Comparison of ENCODE assay signal across 8 cellular contexts in genomic region chr3:190586631-190587000, GRCh38.
DNase-seq lines count a peak whose midpoint lies in the region; TF ChIP-seq lines count a peak whose summit lies in the region.

No MANE protein-coding gene starts in this region.

- H3K4me1 Mint-ChIP-seq in CD8-positive, alpha-beta memory T cell = peaks cover 19 to 22% (median 20%) of the 10 kb centered on the region in 3 donors
- peaks cover 20% of the 10 kb centered on the region for H3K4me1 Mint-ChIP-seq in mesothelial cell of epicardium

- no peak overlapping the region for H3K27ac ChIP-seq in CD8-positive, alpha-beta memory T cell (ENCODE audit: low read depth, low read length)
- H3K27ac ChIP-seq in Karpas-422 (ENCODE audit: low read length) = no peak overlapping the region

- no peaks in the 10 kb centered on the region for H3K9me3 Mint-ChIP-seq in CD8-positive, alpha-beta memory T cell
- H3K9me3 Mint-ChIP-seq in mesothelial cell of epicardium = no peaks in the 10 kb centered on the region

- H3K4me2 ChIP-seq in Karpas-422 (ENCODE audit: low read depth, low read length, poor library complexity, severe bottlenecking) = no peak overlapping the region

- no peak overlapping the region for H3K9ac ChIP-seq in Karpas-422 (ENCODE audit: low read length)

- no peak overlapping the region for H3K4me3 ChIP-seq in CD8-positive, alpha-beta memory T cell (ENCODE audit: low read length)
- no peak overlapping the region for H3K4me3 ChIP-seq in Karpas-422 (ENCODE audit: low read length)

- POLR2A ChIA-PET in CD8-positive, alpha-beta memory T cell (lab: Charles Lee) = no interaction called here

- no peaks in the 10 kb centered on the region for H4K20me1 ChIP-seq in Karpas-422 (ENCODE audit: insufficient read depth, low read depth, low read length)

- no peaks in the 10 kb centered on the region for H3K27me3 ChIP-seq in CD8-positive, alpha-beta memory T cell (ENCODE audit: insufficient read depth, low read length, poor library complexity, severe bottlenecking)
- H3K27me3 ChIP-seq in Karpas-422 (ENCODE audit: low read length) = no peaks in the 10 kb centered on the region

- no peaks in the 10 kb centered on the region for H3K36me3 ChIP-seq in CD8-positive, alpha-beta memory T cell (ENCODE audit: insufficient read depth, low read length)
- no peaks in the 10 kb centered on the region for H3K36me3 ChIP-seq in Karpas-422 (ENCODE audit: insufficient read depth, low read length)

- TF ChIP-seq CTCF in GM20000 (IDR thresholded peaks at IDR 0.05; ENCODE audit: extremely low read depth, missing control alignments) (no peak), mesothelial cell of epicardium (IDR thresholded peaks at IDR 0.05; ENCODE audit: unreplicated experiment) (no peak)

- no peak overlapping the region for H2AFZ ChIP-seq in Karpas-422 (ENCODE audit: low read length)

- H3K27ac Mint-ChIP-seq in CD8-positive, alpha-beta memory T cell = peak overlapping the region in 7 of 8 donors; percentile 14 to 70 (median 30)
- peak overlapping the region; percentile 9 for H3K27ac Mint-ChIP-seq in mesothelial cell of epicardium

- H3K79me2 ChIP-seq in Karpas-422 (ENCODE audit: low read length) = no peaks in the 10 kb centered on the region

- peaks cover 0 to 4% (median 3%) of the 10 kb centered on the region in 3 donors for H3K36me3 Mint-ChIP-seq in CD8-positive, alpha-beta memory T cell
- H3K36me3 Mint-ChIP-seq in mesothelial cell of epicardium = no peaks in the 10 kb centered on the region

- H3K27me3 Mint-ChIP-seq in CD8-positive, alpha-beta memory T cell = no peaks in the 10 kb centered on the region
- H3K27me3 Mint-ChIP-seq in mesothelial cell of epicardium (ENCODE audit: low read depth) = no peaks in the 10 kb centered on the region

- peak in 2 of 5 donors; percentile 0 to 2 for DNase-seq in CD8-positive, alpha-beta memory T cell
- DNase-seq in GM20000 (ENCODE audit: low spot score) (peak; percentile 17), HT-29 (ENCODE audit: low spot score) (peak; percentile 26), mesothelial cell of epicardium (ENCODE audit: low spot score in 2 of 2, unreplicated experiment in 2 of 2) (no peak), SIG-M5 treated with dmso at 0.1 percent for 504 hours (lab: John Stamatoyannopoulos, UW; ENCODE audit: unreplicated experiment) (no peak), Karpas-422 (no peak), SW480 (ENCODE audit: low spot score) (no peak)
- peak; percentile 39 for DNase-seq in activated naive CD4-positive, alpha-beta T cell treated with anti-CD3 and anti-CD28 coated beads, Interleukin-2, amount 50 U/mL, for 16 hours

- H3K4me1 ChIP-seq in CD8-positive, alpha-beta memory T cell (ENCODE audit: insufficient read depth, low read length) = peaks cover 5% of the 10 kb centered on the region
- H3K4me1 ChIP-seq in Karpas-422 (ENCODE audit: low read length) = no peaks in the 10 kb centered on the region

- H3K9me2 ChIP-seq in Karpas-422 (replicated peaks; ENCODE audit: insufficient read depth, low read length) = 0 out of 2 replicates have a peak, but pooled peaks cover 4% of the 10 kb centered on the region

- CTCF ChIA-PET in CD8-positive, alpha-beta memory T cell (lab: Charles Lee) = no interaction called here

- H3K9me3 ChIP-seq in CD8-positive, alpha-beta memory T cell (ENCODE audit: low read length) = no peaks in the 10 kb centered on the region
- H3K9me3 ChIP-seq in Karpas-422 (ENCODE audit: low read length) = peaks cover 12% of the 10 kb centered on the region

- peak overlapping the region in 6 of 7 donors; percentile 22 to 53 (median 48) for H3K4me3 Mint-ChIP-seq in CD8-positive, alpha-beta memory T cell
- H3K4me3 Mint-ChIP-seq in mesothelial cell of epicardium = no peak overlapping the region

Comparison
In these comparisons a context has a peak if more than half of its experiments do, and no peak if none do; other contexts are left out.
1. DNase-seq: peak in GM20000 (single experiment), HT-29 (single experiment) and activated naive CD4-positive, alpha-beta T cell treated with anti-CD3 and anti-CD28 coated beads, Interleukin-2, amount 50 U/mL, for 16 hours (single experiment); none in mesothelial cell of epicardium (0 of 2), SIG-M5 treated with dmso at 0.1 percent for 504 hours (single experiment), Karpas-422 (single experiment) and SW480 (single experiment).